ENCODE assay signal across 33 cellular contexts in the genomic region with DNA sequence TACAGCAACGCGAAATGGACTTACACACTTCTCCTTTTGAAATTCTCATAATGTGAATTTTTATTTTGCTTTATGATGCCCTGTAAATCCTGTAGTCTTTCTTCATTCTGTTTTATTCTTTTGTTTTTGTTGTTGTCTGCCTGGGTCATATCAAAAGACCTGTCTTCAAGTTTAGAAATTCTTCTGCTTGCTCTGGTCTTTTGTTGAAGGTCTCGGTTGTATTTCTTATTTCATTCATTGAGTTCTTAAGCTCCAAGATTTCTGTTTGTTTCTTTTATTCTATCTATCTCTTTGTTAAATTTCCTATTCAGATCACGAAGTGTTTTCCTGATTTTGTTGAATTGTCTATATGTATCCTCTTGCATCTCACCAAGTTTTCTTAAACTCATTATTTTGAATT.
DNase-seq lines count a peak whose midpoint lies in the region; ATAC-seq, FAIRE-seq and TF ChIP-seq lines count a peak whose summit lies in the region.
"Had no signal": no experiment of that assay in that cellular context is flagged by ENCODE, and none has a peak within 500 bp of the region (broad histone marks: within the 10 kb centered on the region; RNA-seq: fewer than 3 reads in every experiment).

No MANE protein-coding gene starts in this region.

- POLR2A ChIA-PET in HepG2 (lab: Yijun Ruan, JAX) (no interaction called here), K562 (lab: Yijun Ruan, JAX) (interaction anchor here (0.6 kb wide), 1 partner anchor 70 kb away, joined by 3 read pairs; no protein-coding TSS in a partner anchor)

- DNase-seq in HepG2 (ENCODE audit: low spot score) (no peak), right lobe of liver (no peak), K562 (ENCODE audit: extremely low read depth in 1 of 4, low spot score in 3 of 4) (no peak), osteoblast (ENCODE audit: insufficient read length, low spot score, missing footprints) (peak; percentile 1), NAMALWA (ENCODE audit: low spot score) (no peak)
- DNase-seq: 8988T; ACHN; AML-193; BE2C; C1 segment of cervical spinal cord; Caco-2; Calu3; CD4-positive, alpha-beta memory T cell; CD4-positive, alpha-beta T cell; CD4-positive, CD25-positive, alpha-beta regulatory T cell; CD8-positive, alpha-beta memory T cell; CD8-positive, alpha-beta T cell; COR-L47; DMS 273 treated with DMSO at 0.1 percent for 48 hours; DMS153; DMS53; DMS79; DMS79 treated with DMSO at 0.1 percent for 48 hours; DND-41; EL had no signal

- TF ChIP-seq POLR2A in HepG2 (IDR thresholded peaks at IDR 0.05; ENCODE audit: insufficient read depth in 1 of 2, low read depth in 2 of 2, low read length in 2 of 2) (no peak), right lobe of liver (IDR thresholded peaks at IDR 0.05) (no peak), K562 (conservative IDR thresholded peaks at IDR 0.05) (no peak)

- intact Hi-C loops in HepG2 (cut with micrococcal nuclease; ENCODE audit: unreplicated experiment) (no loop called here), right lobe of liver (cut with DNase I) (no loop called here), K562 (cut with micrococcal nuclease) (no loop called here)

- H3K9ac ChIP-seq in HepG2 (ENCODE audit: insufficient read depth, low read depth, low read length) (no peak overlapping the region), K562 (ENCODE audit: insufficient read depth in 1 of 2, low read depth in 2 of 2, low read length in 2 of 2) (no peak overlapping the region)
- H3K9ac ChIP-seq: BLaER1; BLaER1 treated with 17β-estradiol and CSF1 and Interleukin-3, amounts not matched to agents 10 nM and 100 nM had no signal

- BruUV-seq in HepG2 (replicated peaks; lab: Mats Ljungman, UMichigan): no TSS peak
- no TSS peak for BruUV-seq in K562 (replicated peaks; lab: Mats Ljungman, UMichigan)

- CTCF ChIA-PET in HepG2 (lab: Yijun Ruan, JAX; ENCODE audit: low intra/inter-chr PET ratio, low total read pairs) (no interaction called here), K562 (lab: Yijun Ruan, JAX; ENCODE audit: low intra/inter-chr PET ratio) (no interaction called here)

- H3K27me3 ChIP-seq in HepG2 (ENCODE audit: control insufficient read depth in 1 of 2, insufficient read depth in 2 of 2, low read length in 2 of 2) (no peaks in the 10 kb centered on the region), right lobe of liver (no peaks in the 10 kb centered on the region), K562 (ENCODE audit: control insufficient read depth in 2 of 2, insufficient read depth in 2 of 2, low read length in 2 of 2) (no peaks in the 10 kb centered on the region), osteoblast (ENCODE audit: insufficient read depth, low read length) (no peaks in the 10 kb centered on the region)
- H3K27me3 ChIP-seq: BE2C; BLaER1; BLaER1 treated with 17β-estradiol and CSF1 and Interleukin-3, amounts not matched to agents 10 nM and 100 nM had no signal

- TF ChIP-seq RAD21 in HepG2 (CRISPR knock-in tag; IDR thresholded peaks at IDR 0.05): no peak
- TF ChIP-seq RAD21 in K562 (CRISPR knock-in tag; conservative IDR thresholded peaks at IDR 0.05 in 1 of 2, IDR thresholded peaks at IDR 0.05 in 1 of 2): no peak

- no peaks in the 10 kb centered on the region for H3K36me3 ChIP-seq in HepG2 (replicated peaks in 1 of 2; ENCODE audit: control insufficient read depth in 1 of 2, insufficient read depth in 2 of 2, low read length in 2 of 2)
- no peaks in the 10 kb centered on the region for H3K36me3 ChIP-seq in right lobe of liver
- H3K36me3 ChIP-seq in K562 (ENCODE audit: control insufficient read depth, insufficient read depth, low read length): no peaks in the 10 kb centered on the region
- H3K36me3 ChIP-seq in osteoblast (ENCODE audit: insufficient read depth, low read length): no peaks in the 10 kb centered on the region
- H3K36me3 ChIP-seq: BE2C, BLaER1 had no signal

- no peaks in the 10 kb centered on the region for H4K20me1 ChIP-seq in HepG2 (ENCODE audit: insufficient read depth, low read length)
- no peaks in the 10 kb centered on the region for H4K20me1 ChIP-seq in K562 (replicated peaks; ENCODE audit: control insufficient read depth, insufficient read depth, low read length)
- no peaks in the 10 kb centered on the region for H4K20me1 ChIP-seq in osteoblast (ENCODE audit: insufficient read depth, low read length)
- H4K20me1 ChIP-seq: BLaER1; BLaER1 treated with 17β-estradiol and CSF1 and Interleukin-3, amounts not matched to agents 10 nM and 100 nM had no signal

- no peak for TF ChIP-seq CTCF in HepG2 (CRISPR knock-in tag; IDR thresholded peaks at IDR 0.05)
- TF ChIP-seq CTCF in right lobe of liver (IDR thresholded peaks at IDR 0.05): no peak
- TF ChIP-seq CTCF in K562 (IDR thresholded peaks at IDR 0.05 in 2 of 3, conservative IDR thresholded peaks at IDR 0.05 in 1 of 3; ENCODE audit: insufficient read depth in 2 of 3, low read depth in 1 of 3, low read length in 3 of 3): no peak
- TF ChIP-seq CTCF in osteoblast (IDR thresholded peaks at IDR 0.05; ENCODE audit: extremely low read depth, low read depth, low read length): no peak

- no peaks in the 10 kb centered on the region for H3K79me2 ChIP-seq in HepG2 (ENCODE audit: insufficient read depth, low read length)
- no peaks in the 10 kb centered on the region for H3K79me2 ChIP-seq in K562 (ENCODE audit: control insufficient read depth, insufficient read depth, low read length)
- no peaks in the 10 kb centered on the region for H3K79me2 ChIP-seq in osteoblast (ENCODE audit: insufficient read depth, low read length)

- TF ChIP-seq EP300 in HepG2 (IDR thresholded peaks at IDR 0.05; ENCODE audit: low read depth in 2 of 2, low read length in 2 of 2) (no peak), HepG2 (CRISPR knock-in tag; IDR thresholded peaks at IDR 0.05; ENCODE audit: borderline replicate concordance) (no peak), K562 (IDR thresholded peaks at IDR 0.05; ENCODE audit: low read length) (no peak)

- H2AFZ ChIP-seq in HepG2 (ENCODE audit: low read length) (no peak overlapping the region), K562 (ENCODE audit: low read depth, low read length) (no peak overlapping the region), osteoblast (ENCODE audit: low read length) (no peak overlapping the region)

- ATAC-seq in HepG2: no peak
- no peak for ATAC-seq in right lobe of liver
- ATAC-seq in K562: no peak
- ATAC-seq in GM18519 (IDR thresholded peaks at IDR 0.05; ENCODE audit: low FRiP score, unreplicated experiment): no peak
- ATAC-seq: A549; CD8-positive, alpha-beta T cell had no signal

- H3K4me3 ChIP-seq in HepG2 (replicated peaks in 1 of 3; ENCODE audit: insufficient read depth in 1 of 3, low read depth in 2 of 3, low read length in 3 of 3) (no peak overlapping the region), right lobe of liver (no peak overlapping the region), K562 (no peak overlapping the region), osteoblast (ENCODE audit: insufficient read depth, low read length) (no peak overlapping the region)
- H3K4me3 ChIP-seq: A549; BLaER1; BLaER1 treated with 17β-estradiol and CSF1 and Interleukin-3, amounts not matched to agents 10 nM and 100 nM had no signal

- 60% methylated on average over 4 of the region's 4 CpGs for WGBS in HepG2 (ENCODE audit: low lambda C conversion rate)
- 84% methylated on average over 4 of the region's 4 CpGs for WGBS in right lobe of liver (ENCODE audit: insufficient coverage, low coverage, low lambda C conversion rate, missing lambda C conversion rate)
- 44% methylated on average over 4 of the region's 4 CpGs for WGBS in K562 (ENCODE audit: insufficient coverage, low coverage, missing lambda C conversion rate)

- H3K4me2 ChIP-seq in HepG2 (ENCODE audit: low read depth, low read length) (no peak overlapping the region), K562 (ENCODE audit: insufficient read depth, low read length) (no peak overlapping the region), osteoblast (ENCODE audit: insufficient read depth, low read length) (no peak overlapping the region)
- H3K4me2 ChIP-seq: A549; BLaER1; BLaER1 treated with 17β-estradiol and CSF1 and Interleukin-3, amounts not matched to agents 10 nM and 100 nM had no signal

- peaks cover 12% of the 10 kb centered on the region for H3K4me1 ChIP-seq in HepG2 (ENCODE audit: insufficient read depth, low read length)
- H3K4me1 ChIP-seq in right lobe of liver: peaks cover 0 to 8% (median 0%) of the 10 kb centered on the region in 4 donors
- H3K4me1 ChIP-seq in K562 (replicated peaks in 1 of 2; ENCODE audit: control insufficient read depth in 2 of 2, insufficient read depth in 2 of 2, low read length in 2 of 2): peaks cover 0 to 9% of the 10 kb centered on the region in 2 experiments; a peak in 3 of 5 replicates
- H3K4me1 ChIP-seq in osteoblast (ENCODE audit: insufficient read depth, low read length): peaks cover 7% of the 10 kb centered on the region
- H3K4me1 ChIP-seq: BE2C had no signal

- in situ Hi-C loops in HepG2 (cut with HindIII; ENCODE audit: extremely low pct_ligation_motif_present, low pct_unique_long_range_greater_than_20kb) (no loop called here), K562 (cut with MboI) (no loop called here)

- H3K9me3 ChIP-seq in HepG2 (ENCODE audit: low read length) (peaks cover 23% of the 10 kb centered on the region; the same call in 1 of the 2 replicates), right lobe of liver (no peaks in the 10 kb centered on the region), K562 (replicated peaks; ENCODE audit: control insufficient read depth, insufficient read depth, low read depth, low read length) (peaks cover 4% of the 10 kb centered on the region), osteoblast (ENCODE audit: low read depth, low read length) (peaks cover 3% of the 10 kb centered on the region)
- H3K9me3 ChIP-seq: BE2C had no signal

- no peaks in the 10 kb centered on the region for H3K9me1 ChIP-seq in K562 (ENCODE audit: control insufficient read depth, insufficient read depth, low read length)

- H3K27ac ChIP-seq in HepG2 (ENCODE audit: extremely low read length, insufficient read depth, low read length) (no peak overlapping the region), right lobe of liver (no peak overlapping the region), K562 (ENCODE audit: extremely low read depth, low read depth, low read length) (no peak overlapping the region), osteoblast (ENCODE audit: low read depth, low read length) (no peak overlapping the region)
- H3K27ac ChIP-seq: 22Rv1; A549; BLaER1; BLaER1 treated with 17β-estradiol and CSF1 and Interleukin-3, amounts not matched to agents 10 nM and 100 nM; C4-2B had no signal

- FAIRE-seq in HepG2 (lab: Jason Lieb, UNC) (no peak), K562 (lab: Jason Lieb, UNC) (no peak)
- FAIRE-seq: A204.1, A549, D721Med had no signal

TF ChIP-seq in HepG2, 621 proteins besides CTCF, POLR2A, EP300 and RAD21:
- TF ChIP-seq ZNF782 (CRISPR knock-in tag; IDR thresholded peaks at IDR 0.05; ENCODE audit: borderline replicate concordance) (no peak), ZNF160 (CRISPR knock-in tag; IDR thresholded peaks at IDR 0.05) (peak; percentile 78; the same call in 1 of the 2 replicates)

TF ChIP-seq in K562, 482 proteins besides CTCF, POLR2A, EP300 and RAD21 (continues in another document):
- TF ChIP-seq ZNF239 (CRISPR knock-in tag; IDR thresholded peaks at IDR 0.05) (no peak), ZNF232 (CRISPR knock-in tag; IDR thresholded peaks at IDR 0.05) (no peak), XRCC5 (IDR thresholded peaks at IDR 0.05; ENCODE audit: low read depth, low read length) (no peak), BCL6 (CRISPR knock-in tag; IDR thresholded peaks at IDR 0.05) (no peak), TRIM28 (IDR thresholded peaks at IDR 0.05) (peak; percentile 84; the same call in 1 of the 2 replicates), NFATC3 (IDR thresholded peaks at IDR 0.05) (no peak)

Comparison
In these comparisons a context has a peak if more than half of its experiments do, and no peak if none do; other contexts are left out.
1. Of the 241 proteins assayed by ChIP-seq in both HepG2 and K562: peak only in HepG2: none; only in K562: CBX5 and ZNF280B; in both: none; in neither: 238; mixed calls (peak in some experiments, not most) for 1.